Comparison of ENCODE assay signal across 10 cellular contexts in the genomic region with DNA sequence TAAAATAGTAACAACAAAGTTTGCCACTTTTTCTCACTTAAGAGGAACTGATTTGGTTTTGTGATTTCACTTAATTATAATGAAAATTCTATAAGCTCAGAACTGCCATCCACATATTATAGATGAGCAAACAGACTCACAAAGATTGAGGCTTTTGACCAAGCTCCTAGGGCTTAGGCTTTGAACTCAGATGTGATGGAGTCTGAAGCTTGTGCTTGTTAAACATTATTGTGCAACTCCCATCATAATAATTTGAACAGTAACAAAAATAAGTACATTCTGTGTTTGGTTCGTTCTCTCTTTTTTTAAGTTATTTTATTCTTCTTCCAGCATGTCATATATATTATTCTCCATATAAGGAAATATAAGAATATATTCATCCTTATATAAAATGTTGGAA.
"Had no signal": no experiment of that assay in that cellular context is flagged by ENCODE, and none has a peak within 500 bp of the region (broad histone marks: within the 10 kb centered on the region; RNA-seq: fewer than 3 reads in every experiment).

No MANE protein-coding gene starts in this region.

- H3K4me3 Mint-ChIP-seq: stimulated activated memory B cell treated with anti-CD40 and anti-IgM and Interleukin-4, amounts not matched to agents 10 μg/mL and 1 μg/mL and 100 μg/mL, for 72 hours had no signal

- ATAC-seq: foreskin keratinocyte, right cardiac atrium had no signal

- H3K36me3 ChIP-seq: cardiac muscle cell, transverse colon had no signal

- H3K36me3 Mint-ChIP-seq: stimulated activated memory B cell treated with anti-CD40 and anti-IgM and Interleukin-4, amounts not matched to agents 10 μg/mL and 1 μg/mL and 100 μg/mL, for 72 hours had no signal

- H3K27ac ChIP-seq: cardiac muscle cell, foreskin keratinocyte, transverse colon had no signal

- H3K27me3 Mint-ChIP-seq: progenitor cell of endocrine pancreas had no signal

- H3K27ac Mint-ChIP-seq: progenitor cell of endocrine pancreas; stimulated activated memory B cell treated with anti-CD40 and anti-IgM and Interleukin-4, amounts not matched to agents 10 μg/mL and 1 μg/mL and 100 μg/mL, for 72 hours had no signal

- H3K9me3 ChIP-seq: transverse colon had no signal

- DNase-seq: activated CD4-positive, alpha-beta T cell treated with anti-CD3 and anti-CD28 coated beads, Interleukin-2, amount 50 U/mL, for 48 hours; activated CD4-positive, CD25-positive, alpha-beta regulatory T cell treated with anti-CD3 and anti-CD28 coated beads, Interleukin-2, amount 50 U/mL, for 72 hours; activated CD8-positive, alpha-beta memory T cell treated with anti-CD3 and anti-CD28 coated beads, Interleukin-2, amount 50 U/mL, for 4 hours; activated naive CD4-positive, alpha-beta T cell treated with Interleukin-2 at 50 U/mL for 16 hours; foreskin keratinocyte; right cardiac atrium; transverse colon had no signal

- H3K4me1 ChIP-seq: foreskin keratinocyte, transverse colon had no signal

- H3K4me3 ChIP-seq: cardiac muscle cell, transverse colon had no signal

- H3K27me3 ChIP-seq: cardiac muscle cell, transverse colon had no signal
